In genomic region chr12:47079894-47080724, GRCh38 we compare ENCODE assay signal across 9 cellular contexts. TPM values are rescaled to one million over a fixed set of nuclear protein-coding genes. Genes with fewer than 3 reads are reported as not detected.
DNase-seq lines count a peak whose midpoint lies in the region; ATAC-seq, FAIRE-seq and TF ChIP-seq lines count a peak whose summit lies in the region.
"Had no signal": no experiment of that assay in that cellular context is flagged by ENCODE, and none has a peak within 500 bp of the region (broad histone marks: within the 10 kb centered on the region; RNA-seq: fewer than 3 reads in every experiment).

A gene with protein sequence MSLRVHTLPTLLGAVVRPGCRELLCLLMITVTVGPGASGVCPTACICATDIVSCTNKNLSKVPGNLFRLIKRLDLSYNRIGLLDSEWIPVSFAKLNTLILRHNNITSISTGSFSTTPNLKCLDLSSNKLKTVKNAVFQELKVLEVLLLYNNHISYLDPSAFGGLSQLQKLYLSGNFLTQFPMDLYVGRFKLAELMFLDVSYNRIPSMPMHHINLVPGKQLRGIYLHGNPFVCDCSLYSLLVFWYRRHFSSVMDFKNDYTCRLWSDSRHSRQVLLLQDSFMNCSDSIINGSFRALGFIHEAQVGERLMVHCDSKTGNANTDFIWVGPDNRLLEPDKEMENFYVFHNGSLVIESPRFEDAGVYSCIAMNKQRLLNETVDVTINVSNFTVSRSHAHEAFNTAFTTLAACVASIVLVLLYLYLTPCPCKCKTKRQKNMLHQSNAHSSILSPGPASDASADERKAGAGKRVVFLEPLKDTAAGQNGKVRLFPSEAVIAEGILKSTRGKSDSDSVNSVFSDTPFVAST (minus strand): TSS chr12:47079959. CDS start chr12:47079002, 957 bp downstream.

- FAIRE-seq in pancreas (lab: Jason Lieb, UNC): no peak
- FAIRE-seq: colon had no signal

- peaks cover 33 to 43% of the 10 kb centered on the region in 2 donors for H3K36me3 Mint-ChIP-seq in activated naive CD4-positive, alpha-beta T cell treated with anti-CD3 and anti-CD28 coated beads, Interleukin-2, amount 50 U/mL, for 72 hours

- peaks cover 17% of the 10 kb centered on the region for H3K4me1 ChIP-seq in ES-I3 (ENCODE audit: insufficient read depth, low read length)
- H3K4me1 ChIP-seq in pancreas: peaks cover 0 to 14% (median 0%) of the 10 kb centered on the region in 3 donors

- peak within 1 kb of the TSS; percentile 63 for H3K9ac ChIP-seq in ES-I3 (ENCODE audit: low read depth, low read length)

- peak within 1 kb of the TSS; percentile 95 to 98 for H3K27ac Mint-ChIP-seq in activated naive CD4-positive, alpha-beta T cell treated with anti-CD3 and anti-CD28 coated beads, Interleukin-2, amount 50 U/mL, for 72 hours

- no peaks in the 10 kb centered on the region for H3K36me3 ChIP-seq in ES-I3 (ENCODE audit: insufficient read depth, low read length)
- no peaks in the 10 kb centered on the region for H3K36me3 ChIP-seq in pancreas

- peak; percentile 22 for ATAC-seq in HG02642 (IDR thresholded peaks at IDR 0.05; ENCODE audit: poor library complexity, unreplicated experiment)
- ATAC-seq in activated naive CD4-positive, alpha-beta T cell treated with anti-CD3 and anti-CD28 coated beads, Interleukin-2, amount 50 U/mL, for 72 hours: peak; percentile 22 to 47
- peak; percentile 52 to 62 (median 59) for ATAC-seq in pancreas
- no peak for ATAC-seq in HG03097 (IDR thresholded peaks at IDR 0.05; ENCODE audit: low FRiP score, unreplicated experiment)

- intact Hi-C loops in cardiac septum (cut with DNase I) (loop anchor here (5.0 to 10.0 kb wide), 2 partner anchors 145 to 197 kb away; no protein-coding TSS in a partner anchor), pancreas (cut with DNase I) (loop anchor here in 2 of 3 donors (10.0 kb wide), 1 partner anchor 225 kb away; no protein-coding TSS in a partner anchor)

- no peaks in the 10 kb centered on the region for H3K9me3 Mint-ChIP-seq in activated naive CD4-positive, alpha-beta T cell treated with anti-CD3 and anti-CD28 coated beads, Interleukin-2, amount 50 U/mL, for 72 hours

- peak within 1 kb of the TSS; percentile 55 to 77 (median 70) for H3K4me3 ChIP-seq in pancreas

- H3K27ac ChIP-seq in RWPE1: peak within 1 kb of the TSS; percentile 99
- H3K27ac ChIP-seq in pancreas: peak within 1 kb of the TSS; percentile 49 to 88 (median 66)

- H3K9me3 ChIP-seq in ES-I3 (ENCODE audit: control insufficient read depth, insufficient read depth, low read length) (no peaks in the 10 kb centered on the region), pancreas (no peaks in the 10 kb centered on the region)

- no peaks in the 10 kb centered on the region for H3K27me3 ChIP-seq in pancreas

- WGBS in pancreas, 2 donors: 0% methylated on average over 49 to 59 of the region's 59 CpGs

- CTCF ChIA-PET in RWPE1 (lab: Yijun Ruan, JAX): interaction anchor here (0.6 to 1.5 kb wide), 7 partner anchors 9 to 869 kb away, joined by 3 to 6 read pairs (median 5); no protein-coding TSS in a partner anchor

- POLR2A ChIA-PET in RWPE1 (lab: Yijun Ruan, JAX; ENCODE audit: low non-redundant PET): no interaction called here

- peak; percentile 69 for DNase-seq in RWPE1 (ENCODE audit: low spot score)
- DNase-seq in activated naive CD4-positive, alpha-beta T cell treated with anti-CD3 and anti-CD28 coated beads, Interleukin-2, amount 50 U/mL, for 72 hours (ENCODE audit: low spot score in 2 of 2): peak; percentile 45 to 64
- peak; percentile 78 for DNase-seq in cardiac septum (ENCODE audit: low spot score)
- DNase-seq in pancreas: peak; percentile 34 to 81 (median 56)
- no peak for DNase-seq in GF-D8 (lab: John Stamatoyannopoulos, UW)

- TF ChIP-seq CTCF in RWPE1 (conservative IDR thresholded peaks at IDR 0.05; ENCODE audit: low read depth) (no peak), pancreas (IDR thresholded peaks at IDR 0.05) (no peak)

RNA-seq across cellular contexts. Expression of the gene that starts here (rescaled TPM):
- 10 to 100 TPM; 11.8 to 39.2 TPM for total RNA-seq in activated naive CD4-positive, alpha-beta T cell treated with anti-CD3 and anti-CD28 coated beads, Interleukin-2, amount 50 U/mL, for 72 hours
- total RNA-seq in cardiac septum (1.3 TPM), pancreas (1 to 10 TPM; 1.3 to 7.5 (median 2.2) TPM)
- polyA plus RNA-seq in pancreas: 1 to 10 TPM; 2.2 to 3.9 TPM
